In the genomic region with DNA sequence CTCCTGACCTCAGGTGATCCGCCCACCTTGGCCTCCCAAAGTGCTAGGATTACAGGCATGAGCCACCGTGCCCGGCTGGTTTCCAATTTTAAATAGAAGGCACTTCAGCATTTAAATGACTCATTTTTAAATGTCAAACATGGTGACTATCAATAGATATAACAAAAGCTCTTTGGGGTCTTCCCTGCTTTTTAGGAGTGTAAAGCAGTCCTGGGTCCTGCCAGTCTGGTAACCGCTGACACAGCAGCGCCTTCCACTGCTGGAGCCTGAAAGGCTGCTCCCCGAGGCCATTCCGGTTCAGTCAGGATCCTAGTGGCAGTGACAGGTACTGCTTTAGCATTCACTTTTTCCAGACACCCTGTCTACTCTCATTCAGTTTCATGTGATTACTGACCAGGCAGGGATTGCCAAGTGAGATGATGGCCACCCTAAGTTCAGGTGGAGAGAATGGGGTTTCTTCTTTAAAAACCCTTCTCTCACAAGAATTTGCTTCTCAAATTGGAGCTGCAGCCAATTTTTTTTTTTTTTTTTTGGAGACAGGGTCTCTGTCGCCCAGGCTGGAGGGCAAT, we compare ENCODE assay signal across 8 cellular contexts. TPM values are rescaled to one million over a fixed set of nuclear protein-coding genes. Genes with fewer than 3 reads are reported as not detected.
DNase-seq lines count a peak whose midpoint lies in the region; ATAC-seq, FAIRE-seq and TF ChIP-seq lines count a peak whose summit lies in the region.

No MANE protein-coding gene starts in this region.

- H3K4me3 ChIP-seq in BJ (ENCODE audit: low read depth, low read length) (no peak overlapping the region), OCI-LY7 (ENCODE audit: low read depth, low read length, poor library complexity, severe bottlenecking) (no peak overlapping the region), esophagus muscularis mucosa (no peak overlapping the region), parathyroid adenoma (ENCODE audit: low read depth, low read length) (no peak overlapping the region)

- peaks cover 89% of the 10 kb centered on the region for H3K4me1 ChIP-seq in OCI-LY7 (ENCODE audit: insufficient read depth, low read length, poor library complexity, severe bottlenecking)
- peaks cover 87 to 93% (median 90%) of the 10 kb centered on the region in 4 donors for H3K4me1 ChIP-seq in esophagus muscularis mucosa
- peaks cover 27% of the 10 kb centered on the region for H3K4me1 ChIP-seq in parathyroid adenoma

- POLR2A ChIA-PET in BJ (lab: Charles Lee): no interaction called here
- POLR2A ChIA-PET in OCI-LY7 (lab: Charles Lee): no interaction called here

- peaks cover 70% of the 10 kb centered on the region for H4K20me1 ChIP-seq in OCI-LY7 (ENCODE audit: insufficient read depth, low read length)

- H3K36me3 ChIP-seq in BJ (ENCODE audit: control insufficient read depth, insufficient read depth, low read length) (no peaks in the 10 kb centered on the region; the same call in 1 of the 2 replicates), OCI-LY7 (ENCODE audit: insufficient read depth, low read length) (peaks cover 15% of the 10 kb centered on the region; the same call in 1 of the 2 replicates), esophagus muscularis mucosa (no peaks in the 10 kb centered on the region), parathyroid adenoma (ENCODE audit: control insufficient read depth, insufficient read depth, low read length) (no peaks in the 10 kb centered on the region)

- no peak for TF ChIP-seq POLR2A in H54 (IDR thresholded peaks at IDR 0.05; ENCODE audit: low read depth, low read length)
- TF ChIP-seq POLR2A in esophagus muscularis mucosa (IDR thresholded peaks at IDR 0.05; ENCODE audit: low read depth): no peak

- H3K9me3 ChIP-seq in OCI-LY7 (ENCODE audit: low read length) (no peaks in the 10 kb centered on the region), esophagus muscularis mucosa (no peaks in the 10 kb centered on the region), parathyroid adenoma (ENCODE audit: control insufficient read depth, low read length) (no peaks in the 10 kb centered on the region)

- intact Hi-C loops in OCI-LY7 (cut with micrococcal nuclease; ENCODE audit: unreplicated experiment): no loop called here
- intact Hi-C loops in esophagus muscularis mucosa (cut with DNase I): no loop called here

- no peak for TF ChIP-seq EP300 in esophagus muscularis mucosa (IDR thresholded peaks at IDR 0.05)

- H3K9me2 ChIP-seq in OCI-LY7 (ENCODE audit: insufficient read depth, low read length): no peaks in the 10 kb centered on the region

- H3K79me2 ChIP-seq in OCI-LY7 (ENCODE audit: insufficient read depth, low read depth, low read length) (peaks cover 97% of the 10 kb centered on the region), parathyroid adenoma (peaks cover 84% of the 10 kb centered on the region)

- no TSS peak for BruUV-seq in OCI-LY7 (replicated peaks; lab: Mats Ljungman, UMichigan)

- no peak overlapping the region for H3K4me2 ChIP-seq in OCI-LY7 (ENCODE audit: low read length)
- H3K4me2 ChIP-seq in parathyroid adenoma (ENCODE audit: low read length): no peak overlapping the region

- ATAC-seq in HG02840 (IDR thresholded peaks at IDR 0.05; ENCODE audit: low FRiP score, unreplicated experiment): no peak
- no peak for ATAC-seq in GM19395 (IDR thresholded peaks at IDR 0.05; ENCODE audit: unreplicated experiment)

- WGBS in esophagus muscularis mucosa: 42% methylated on average over 8 of the region's 8 CpGs

- peak; percentile 61 for TF ChIP-seq CTCF in BJ (IDR thresholded peaks at IDR 0.05; ENCODE audit: insufficient read depth, low read depth, low read length)
- TF ChIP-seq CTCF in OCI-LY7 (conservative IDR thresholded peaks at IDR 0.05; ENCODE audit: low read length): peak; percentile 72
- peak; percentile 23 to 66 (median 32) for TF ChIP-seq CTCF in esophagus muscularis mucosa (IDR thresholded peaks at IDR 0.05)
- TF ChIP-seq CTCF in parathyroid adenoma (IDR thresholded peaks at IDR 0.05): peak; percentile 49

- no peak for FAIRE-seq in H54 (lab: Jason Lieb, UNC)

- CTCF ChIA-PET in BJ (lab: Yijun Ruan, JAX): interaction anchor here (0.7 to 1.9 kb wide), 6 partner anchors 13 to 45 kb away, joined by 3 to 11 read pairs (median 3); a partner anchor contains a TSS
- CTCF ChIA-PET in OCI-LY7 (lab: Charles Lee; ENCODE audit: unreplicated experiment): interaction anchor here (1.1 kb wide), 1 partner anchor 14 kb away, joined by 3 read pairs; no protein-coding TSS in a partner anchor

- no peak overlapping the region for H3K9ac ChIP-seq in parathyroid adenoma

- DNase-seq in BJ (ENCODE audit: low read depth) (no peak), H54 (ENCODE audit: insufficient read length, low spot score) (peak; percentile 54), OCI-LY7 (ENCODE audit: low spot score) (peak; percentile 64), activated T-cell treated with anti-CD3 and anti-CD28 coated beads for 4 hours (peak; percentile 49), esophagus muscularis mucosa (ENCODE audit: extremely low spot score) (no peak)

- H3K27me3 ChIP-seq in BJ (ENCODE audit: control insufficient read depth, insufficient read depth, low read length) (no peaks in the 10 kb centered on the region), esophagus muscularis mucosa (no peaks in the 10 kb centered on the region), parathyroid adenoma (ENCODE audit: control insufficient read depth, insufficient read depth, low read length) (no peaks in the 10 kb centered on the region)

- H2AFZ ChIP-seq in OCI-LY7 (ENCODE audit: low read length) (no peak overlapping the region), parathyroid adenoma (no peak overlapping the region)

- H3K27ac ChIP-seq in OCI-LY7 (ENCODE audit: low read depth, low read length, poor library complexity, severe bottlenecking) (no peak overlapping the region), esophagus muscularis mucosa (replicated peaks in 1 of 4) (peak overlapping the region in 3 of 4 donors; percentile 3 to 48 (median 5)), parathyroid adenoma (no peak overlapping the region)

RNA-seq across cellular contexts. Expression of a gene that starts 5.1 kb away (rescaled TPM):
- polyA plus RNA-seq in BJ (2011; rRNA removed): 18.0 and 19.8 TPM in 2 replicates
- 17.4 and 19.3 TPM in 2 replicates for polyA minus RNA-seq in BJ (2011; rRNA and poly(A)+ RNA removed)
- 65.1 and 69.2 TPM in 2 replicates for total RNA-seq in OCI-LY7 (2014; rRNA removed; shearing (Covaris generic))
- total RNA-seq in OCI-LY7 (2022) (70.6 and 79.0 TPM in 2 replicates), esophagus muscularis mucosa (10 to 100 TPM; 48.9 to 61.6 (median 55.7) TPM)

RNA-seq across cellular contexts. Expression of a gene that starts 16.7 kb away (rescaled TPM):
- polyA plus RNA-seq in BJ (2011; rRNA removed): 23.1 and 23.4 TPM in 2 replicates
- polyA minus RNA-seq in BJ (2011; rRNA and poly(A)+ RNA removed): 25.7 and 28.1 TPM in 2 replicates
- 28.7 and 29.2 TPM in 2 replicates for total RNA-seq in OCI-LY7 (2014; rRNA removed; shearing (Covaris generic))
- total RNA-seq in OCI-LY7 (2022) (46.1 and 47.7 TPM in 2 replicates), esophagus muscularis mucosa (10 to 100 TPM; 22.4 to 30.1 (median 25.6) TPM)

RNA-seq across cellular contexts. Expression of a gene that starts 31.3 kb away (rescaled TPM):
- polyA plus RNA-seq in BJ (2011; rRNA removed): 14.4 and 30.8 TPM in 2 replicates
- 8.0 and 13.9 TPM in 2 replicates for polyA minus RNA-seq in BJ (2011; rRNA and poly(A)+ RNA removed)
- total RNA-seq in OCI-LY7 (2014; rRNA removed; shearing (Covaris generic)): 1.7 and 2.0 TPM in 2 replicates
- total RNA-seq in OCI-LY7 (2022): 8.1 and 13.2 TPM in 2 replicates
- 1 to 10 TPM; 2.2 to 5.2 (median 2.7) TPM for total RNA-seq in esophagus muscularis mucosa

RNA-seq across cellular contexts. Expression of a gene that starts 59.6 kb away (rescaled TPM):
- polyA plus RNA-seq in BJ (2011; rRNA removed): 8.5 and 12.2 TPM in 2 replicates
- polyA minus RNA-seq in BJ (2011; rRNA and poly(A)+ RNA removed): 3.6 and 4.3 TPM in 2 replicates
- total RNA-seq in OCI-LY7 (2014; rRNA removed; shearing (Covaris generic)): 9.5 and 10.0 TPM in 2 replicates
- total RNA-seq in OCI-LY7 (2022) (8.7 and 9.2 TPM in 2 replicates), esophagus muscularis mucosa (10 to 100 TPM; 12.3 to 29.7 (median 18.8) TPM)

Comparison
In these comparisons a context has a peak if more than half of its experiments do, and no peak if none do; other contexts are left out.
1. DNase-seq: peak in H54 (single experiment), OCI-LY7 (single experiment) and activated T-cell treated with anti-CD3 and anti-CD28 coated beads for 4 hours (single experiment); none in BJ (single experiment) and esophagus muscularis mucosa (single experiment).
2. H3K27ac ChIP-seq: peak in esophagus muscularis mucosa (3 of 4); none in OCI-LY7 (single experiment) and parathyroid adenoma (single experiment).
3. Peak in every context shown above with its lines, with median percentiles within 50 percentile points of each other: CTCF ChIP-seq.